9 cellular contexts compared by ENCODE assay signal in the genomic region with DNA sequence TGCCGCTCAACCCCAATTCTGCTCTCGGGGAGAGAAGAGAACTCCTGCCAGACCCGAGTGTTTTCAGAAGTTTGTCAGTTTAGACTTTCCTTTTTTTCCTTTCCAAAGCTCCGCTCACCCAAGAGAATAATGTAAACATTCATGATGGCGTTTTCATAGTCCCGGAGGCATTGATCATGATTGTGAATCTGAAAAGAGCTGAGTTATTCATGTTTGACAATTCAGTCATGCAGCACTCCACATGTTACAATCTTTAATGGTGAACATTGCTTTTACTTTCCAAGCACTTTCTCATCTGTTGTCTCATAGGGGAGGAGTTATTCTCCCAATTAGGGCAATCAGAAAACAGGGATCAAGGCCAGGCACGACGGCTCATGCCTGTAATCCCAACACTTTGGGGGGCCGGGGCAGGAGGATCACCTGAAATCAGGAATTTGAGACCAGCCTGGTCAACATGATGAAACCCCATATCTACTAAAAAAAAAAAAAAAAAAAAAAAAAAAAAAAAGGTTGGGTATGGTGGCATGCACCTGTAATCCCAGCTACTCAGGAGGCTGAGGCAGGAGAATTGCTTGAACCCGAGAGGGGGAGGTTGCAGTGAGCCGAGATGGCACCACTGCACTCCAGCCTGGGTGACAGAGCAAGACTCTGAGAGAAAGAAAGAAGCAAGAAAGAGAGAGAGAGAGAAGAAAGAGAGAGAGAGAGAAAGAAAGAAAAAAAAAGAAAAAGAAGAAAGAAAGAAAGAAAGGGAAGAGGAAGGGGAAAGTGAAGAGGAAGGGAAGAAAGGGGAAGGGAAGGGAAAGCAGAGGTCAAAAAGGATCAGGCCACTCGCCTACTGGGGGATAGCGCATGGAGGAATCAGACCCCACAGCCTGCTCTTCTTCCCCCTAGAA.
DNase-seq lines count a peak whose midpoint lies in the region; ATAC-seq and TF ChIP-seq lines count a peak whose summit lies in the region.
"Had no signal": no experiment of that assay in that cellular context is flagged by ENCODE, and none has a peak within 500 bp of the region (broad histone marks: within the 10 kb centered on the region; RNA-seq: fewer than 3 reads in every experiment).

No MANE protein-coding gene starts in this region.

- peak overlapping the region; percentile 96 for H3K4me2 ChIP-seq in GM23248 (ENCODE audit: unreplicated experiment)

- H3K36me3 ChIP-seq in GM23248 (ENCODE audit: low read depth), result no peaks in the 10 kb centered on the region
- no peaks in the 10 kb centered on the region for H3K36me3 ChIP-seq in heart right ventricle
- no peaks in the 10 kb centered on the region for H3K36me3 ChIP-seq in gastrocnemius medialis

- H3K27ac ChIP-seq in GM23248 (no peak overlapping the region), heart right ventricle (peak overlapping the region in 9 of 10 donors; percentile 47 to 90 (median 69)), gastrocnemius medialis (peak overlapping the region; percentile 56 to 67 (median 65))
- H3K27ac ChIP-seq: epithelial cell of prostate had no signal

- H3K9me3 ChIP-seq in GM23248 (ENCODE audit: low read depth) (no peaks in the 10 kb centered on the region), heart right ventricle (no peaks in the 10 kb centered on the region), gastrocnemius medialis (no peaks in the 10 kb centered on the region)

- peaks cover 25% of the 10 kb centered on the region for H3K27me3 ChIP-seq in GM23248 (replicated peaks; ENCODE audit: insufficient read depth)
- H3K27me3 ChIP-seq in heart right ventricle, result peaks cover 0 to 11% (median 0%) of the 10 kb centered on the region in 7 donors
- no peaks in the 10 kb centered on the region for H3K27me3 ChIP-seq in gastrocnemius medialis

- H3K9me2 ChIP-seq in GM23248 (ENCODE audit: insufficient read depth), result no peaks in the 10 kb centered on the region

- H2AFZ ChIP-seq in GM23248, result peak overlapping the region; percentile 84

- in situ Hi-C loops in GM23248 (cut with MboI), result no loop called here
- in situ Hi-C loops in gastrocnemius medialis (cut with MboI; ENCODE audit: low sequenced_read_pairs in 4 of 4), result no loop called here

- TF ChIP-seq CTCF in heart right ventricle (IDR thresholded peaks at IDR 0.05), result no peak
- TF ChIP-seq CTCF in gastrocnemius medialis (IDR thresholded peaks at IDR 0.05 in 4 of 5, conservative IDR thresholded peaks at IDR 0.05 in 1 of 5), result no peak

- peaks cover 40% of the 10 kb centered on the region for H3K27me3 Mint-ChIP-seq in activated T-helper 2 cell treated with anti-CD3 and anti-CD28 coated beads, Interferon-gamma antibody, Interleukin-2, Interleukin-4, amounts not matched to agents 10 μg/mL and 5 μg/mL and 100 μg/mL, durations not matched to agents 14 hours and 24 hours and 36 hours (ENCODE audit: low read depth)

- peak overlapping the region; percentile 69 for H3K4me3 Mint-ChIP-seq in activated T-helper 2 cell treated with anti-CD3 and anti-CD28 coated beads, Interferon-gamma antibody, Interleukin-2, Interleukin-4, amounts not matched to agents 10 μg/mL and 5 μg/mL and 100 μg/mL, durations not matched to agents 14 hours and 24 hours and 36 hours (ENCODE audit: low read depth)

- H3K79me2 ChIP-seq in GM23248 (ENCODE audit: insufficient read depth), result no peaks in the 10 kb centered on the region

- TF ChIP-seq POLR2A in gastrocnemius medialis (IDR thresholded peaks at IDR 0.05), result no peak

- peak overlapping the region; percentile 49 for H3K27ac Mint-ChIP-seq in activated T-helper 2 cell treated with anti-CD3 and anti-CD28 coated beads, Interferon-gamma antibody, Interleukin-2, Interleukin-4, amounts not matched to agents 10 μg/mL and 5 μg/mL and 100 μg/mL, durations not matched to agents 14 hours and 24 hours and 36 hours

- peak; percentile 45 for DNase-seq in GM23248
- no peak for DNase-seq in activated T-helper 2 cell treated with anti-CD3 and anti-CD28 coated beads, Interferon-gamma antibody, Interleukin-2, Interleukin-4, amounts not matched to agents 10 μg/mL and 5 μg/mL and 100 μg/mL, durations not matched to agents 14 hours and 24 hours and 36 hours (ENCODE audit: low spot score)
- DNase-seq in heart right ventricle, result no peak
- DNase-seq in gastrocnemius medialis, result no peak
- no peak for DNase-seq in NCI-H2171 (lab: John Stamatoyannopoulos, UW)
- no peak for DNase-seq in NCI-H526 (lab: John Stamatoyannopoulos, UW)
- no peak for DNase-seq in stimulated activated CD4-positive, alpha-beta T cell treated with anti-CD3 and anti-CD28 coated beads, Interleukin-1b, Interleukin-23, amount 100 ng/mL, for 48 hours
- no peak for DNase-seq in SIG-M5 treated with dmso at 0.1 percent for 504 hours (lab: John Stamatoyannopoulos, UW; ENCODE audit: unreplicated experiment)

- H3K4me1 ChIP-seq in GM23248 (ENCODE audit: insufficient read depth), result 0 out of 2 replicates have a peak, but pooled peaks cover 2% of the 10 kb centered on the region
- peaks cover 0 to 34% (median 6%) of the 10 kb centered on the region in 9 donors for H3K4me1 ChIP-seq in heart right ventricle
- peaks cover 5 to 11% of the 10 kb centered on the region in 2 donors for H3K4me1 ChIP-seq in gastrocnemius medialis

- peaks cover 36% of the 10 kb centered on the region for H3K4me1 Mint-ChIP-seq in activated T-helper 2 cell treated with anti-CD3 and anti-CD28 coated beads, Interferon-gamma antibody, Interleukin-2, Interleukin-4, amounts not matched to agents 10 μg/mL and 5 μg/mL and 100 μg/mL, durations not matched to agents 14 hours and 24 hours and 36 hours (ENCODE audit: low read depth)

- H3K9me3 Mint-ChIP-seq in activated T-helper 2 cell treated with anti-CD3 and anti-CD28 coated beads, Interferon-gamma antibody, Interleukin-2, Interleukin-4, amounts not matched to agents 10 μg/mL and 5 μg/mL and 100 μg/mL, durations not matched to agents 14 hours and 24 hours and 36 hours, result no peaks in the 10 kb centered on the region

- ATAC-seq in heart right ventricle (peak in 2 of 8 donors; percentile 5 to 11), gastrocnemius medialis (no peak)

- peak overlapping the region; percentile 85 for H3K9ac ChIP-seq in GM23248

- intact Hi-C loops in activated T-helper 2 cell treated with anti-CD3 and anti-CD28 coated beads, Interferon-gamma antibody, Interleukin-2, Interleukin-4, amounts not matched to agents 10 μg/mL and 5 μg/mL and 100 μg/mL, durations not matched to agents 14 hours and 24 hours and 36 hours (cut with micrococcal nuclease), result loop anchor here (10.0 kb wide), 1 partner anchor 104 kb away; no protein-coding TSS in a partner anchor
- intact Hi-C loops in heart right ventricle (cut with DNase I), result loop anchor here in 7 of 10 donors (2.0 to 10.0 kb wide), 8 partner anchors 54 to 346 kb away; a partner anchor contains a TSS
- intact Hi-C loops in gastrocnemius medialis (cut with DNase I; ENCODE audit: low total_unique reads), result loop anchor here (5.0 kb wide), 3 partner anchors 56 to 566 kb away; no protein-coding TSS in a partner anchor

- no peaks in the 10 kb centered on the region for H4K20me1 ChIP-seq in GM23248 (ENCODE audit: insufficient read depth)

- H3K4me3 ChIP-seq in GM23248, result peak overlapping the region; percentile 81
- peak overlapping the region; percentile 14 to 65 (median 50) for H3K4me3 ChIP-seq in heart right ventricle
- peak overlapping the region; percentile 61 to 65 (median 62) for H3K4me3 ChIP-seq in gastrocnemius medialis

- no peaks in the 10 kb centered on the region for H3K36me3 Mint-ChIP-seq in activated T-helper 2 cell treated with anti-CD3 and anti-CD28 coated beads, Interferon-gamma antibody, Interleukin-2, Interleukin-4, amounts not matched to agents 10 μg/mL and 5 μg/mL and 100 μg/mL, durations not matched to agents 14 hours and 24 hours and 36 hours (ENCODE audit: low read depth)

- no peaks in the 10 kb centered on the region for H3F3A ChIP-seq in GM23248 (ENCODE audit: insufficient read depth)

- 25% methylated on average over 13 of the region's 13 CpGs for WGBS in GM23248 (ENCODE audit: low coverage in 1 of 2, low lambda C conversion rate in 2 of 2, missing lambda C conversion rate in 2 of 2), 2 experiments
- WGBS in heart right ventricle, 2 donors, result 48 to 53% methylated on average over 13 of the region's 13 CpGs
